ENCODE assay signal across 11 cellular contexts in genomic region chr6:130354322-130354721, GRCh38.
"Had no signal": no experiment of that assay in that cellular context is flagged by ENCODE, and none has a peak within 500 bp of the region (broad histone marks: within the 10 kb centered on the region; RNA-seq: fewer than 3 reads in every experiment).

No MANE protein-coding gene starts in this region.

- H3K4me2 ChIP-seq: GM23338 had no signal

- H3K4me3 Mint-ChIP-seq: GM23338, H9, HFFc6 had no signal

- H3K4me1 Mint-ChIP-seq: GM23338, H9 had no signal

- H3K27ac ChIP-seq: GM23248 had no signal

- H3K36me3 ChIP-seq: HAP-1 had no signal

- H2AFZ ChIP-seq: GM23248, GM23338 had no signal

- H3K4me1 ChIP-seq: HAP-1 had no signal

- FAIRE-seq: H1, H54 had no signal

- H3K9me3 ChIP-seq: HAP-1 had no signal

- H3K27ac Mint-ChIP-seq: GM23338, H9, HFFc6 had no signal

- ATAC-seq: GM23338, HCT116 had no signal

- H3K4me3 ChIP-seq: GM23248, GM23338, HAP-1 had no signal

- H3K9ac ChIP-seq: GM23248 had no signal

- DNase-seq: GM23248, GOT3, H7, H9, HCEC 1CT, HFFc6 had no signal
